Comparison of ENCODE assay signal across 1 cellular context in the genomic region with DNA sequence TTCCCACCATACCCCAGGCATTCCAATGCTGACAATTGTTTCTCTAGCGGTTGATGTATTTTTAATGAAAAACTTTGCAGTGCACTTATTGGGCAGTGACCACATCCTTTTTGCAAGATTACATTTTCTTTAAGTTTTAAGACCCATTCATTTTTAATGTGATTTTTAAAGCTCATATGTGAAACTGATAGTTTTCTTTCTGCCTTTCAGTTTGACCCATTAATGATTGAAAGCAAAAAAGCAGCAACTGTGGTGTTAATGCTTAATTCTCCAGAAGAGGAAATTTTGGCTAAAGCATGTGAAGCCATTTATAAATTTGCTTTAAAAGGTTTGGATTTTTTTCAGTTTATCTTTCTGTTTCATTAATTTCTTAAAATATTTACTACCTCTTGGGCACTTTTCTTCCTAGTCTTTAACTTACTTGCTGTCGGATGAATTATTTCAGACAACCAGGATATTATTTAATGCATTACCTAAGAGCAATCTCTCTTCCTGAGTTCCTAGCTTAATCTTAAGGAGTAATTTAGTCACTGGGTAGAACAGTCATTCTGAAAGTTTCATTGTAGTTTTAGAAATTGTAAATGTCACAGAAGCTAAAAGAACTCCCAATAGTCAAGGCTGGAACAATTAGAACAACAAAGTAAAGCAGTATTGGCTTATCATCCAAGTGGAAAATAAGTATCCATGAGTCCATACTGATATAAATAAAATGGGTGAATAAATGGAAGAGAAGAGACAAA.
TF ChIP-seq lines count a peak whose summit lies in the region.

No MANE protein-coding gene starts in this region.

TF ChIP-seq in GM12878, 131 proteins besides CTCF, POLR2A, EP300 and RAD21 (continued from another document):
- TF ChIP-seq, protein P1, sequence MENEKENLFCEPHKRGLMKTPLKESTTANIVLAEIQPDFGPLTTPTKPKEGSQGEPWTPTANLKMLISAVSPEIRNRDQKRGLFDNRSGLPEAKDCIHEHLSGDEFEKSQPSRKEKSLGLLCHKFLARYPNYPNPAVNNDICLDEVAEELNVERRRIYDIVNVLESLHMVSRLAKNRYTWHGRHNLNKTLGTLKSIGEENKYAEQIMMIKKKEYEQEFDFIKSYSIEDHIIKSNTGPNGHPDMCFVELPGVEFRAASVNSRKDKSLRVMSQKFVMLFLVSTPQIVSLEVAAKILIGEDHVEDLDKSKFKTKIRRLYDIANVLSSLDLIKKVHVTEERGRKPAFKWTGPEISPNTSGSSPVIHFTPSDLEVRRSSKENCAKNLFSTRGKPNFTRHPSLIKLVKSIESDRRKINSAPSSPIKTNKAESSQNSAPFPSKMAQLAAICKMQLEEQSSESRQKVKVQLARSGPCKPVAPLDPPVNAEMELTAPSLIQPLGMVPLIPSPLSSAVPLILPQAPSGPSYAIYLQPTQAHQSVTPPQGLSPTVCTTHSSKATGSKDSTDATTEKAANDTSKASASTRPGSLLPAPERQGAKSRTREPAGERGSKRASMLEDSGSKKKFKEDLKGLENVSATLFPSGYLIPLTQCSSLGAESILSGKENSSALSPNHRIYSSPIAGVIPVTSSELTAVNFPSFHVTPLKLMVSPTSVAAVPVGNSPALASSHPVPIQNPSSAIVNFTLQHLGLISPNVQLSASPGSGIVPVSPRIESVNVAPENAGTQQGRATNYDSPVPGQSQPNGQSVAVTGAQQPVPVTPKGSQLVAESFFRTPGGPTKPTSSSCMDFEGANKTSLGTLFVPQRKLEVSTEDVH (IDR thresholded peaks at IDR 0.05; ENCODE audit: low read depth, partially characterized antibody): no peak
- no peak for TF ChIP-seq FOXK2 (IDR thresholded peaks at IDR 0.05)
- TF ChIP-seq TCF3 (IDR thresholded peaks at IDR 0.05; ENCODE audit: borderline replicate concordance, insufficient read depth, low read depth, low read length): no peak
- 0 out of 4 replicates have a peak, but pooled peaks of 1 of the 2 experiments have one; percentile 23 for TF ChIP-seq IKZF2 (IDR thresholded peaks at IDR 0.05)
- TF ChIP-seq, protein P2, sequence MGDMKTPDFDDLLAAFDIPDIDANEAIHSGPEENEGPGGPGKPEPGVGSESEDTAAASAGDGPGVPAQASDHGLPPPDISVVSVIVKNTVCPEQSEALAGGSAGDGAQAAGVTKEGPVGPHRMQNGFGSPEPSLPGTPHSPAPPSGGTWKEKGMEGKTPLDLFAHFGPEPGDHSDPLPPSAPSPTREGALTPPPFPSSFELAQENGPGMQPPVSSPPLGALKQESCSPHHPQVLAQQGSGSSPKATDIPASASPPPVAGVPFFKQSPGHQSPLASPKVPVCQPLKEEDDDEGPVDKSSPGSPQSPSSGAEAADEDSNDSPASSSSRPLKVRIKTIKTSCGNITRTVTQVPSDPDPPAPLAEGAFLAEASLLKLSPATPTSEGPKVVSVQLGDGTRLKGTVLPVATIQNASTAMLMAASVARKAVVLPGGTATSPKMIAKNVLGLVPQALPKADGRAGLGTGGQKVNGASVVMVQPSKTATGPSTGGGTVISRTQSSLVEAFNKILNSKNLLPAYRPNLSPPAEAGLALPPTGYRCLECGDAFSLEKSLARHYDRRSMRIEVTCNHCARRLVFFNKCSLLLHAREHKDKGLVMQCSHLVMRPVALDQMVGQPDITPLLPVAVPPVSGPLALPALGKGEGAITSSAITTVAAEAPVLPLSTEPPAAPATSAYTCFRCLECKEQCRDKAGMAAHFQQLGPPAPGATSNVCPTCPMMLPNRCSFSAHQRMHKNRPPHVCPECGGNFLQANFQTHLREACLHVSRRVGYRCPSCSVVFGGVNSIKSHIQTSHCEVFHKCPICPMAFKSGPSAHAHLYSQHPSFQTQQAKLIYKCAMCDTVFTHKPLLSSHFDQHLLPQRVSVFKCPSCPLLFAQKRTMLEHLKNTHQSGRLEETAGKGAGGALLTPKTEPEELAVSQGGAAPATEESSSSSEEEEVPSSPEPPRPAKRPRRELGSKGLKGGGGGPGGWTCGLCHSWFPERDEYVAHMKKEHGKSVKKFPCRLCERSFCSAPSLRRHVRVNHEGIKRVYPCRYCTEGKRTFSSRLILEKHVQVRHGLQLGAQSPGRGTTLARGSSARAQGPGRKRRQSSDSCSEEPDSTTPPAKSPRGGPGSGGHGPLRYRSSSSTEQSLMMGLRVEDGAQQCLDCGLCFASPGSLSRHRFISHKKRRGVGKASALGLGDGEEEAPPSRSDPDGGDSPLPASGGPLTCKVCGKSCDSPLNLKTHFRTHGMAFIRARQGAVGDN (IDR thresholded peaks at IDR 0.05): no peak
- TF ChIP-seq, protein P3, sequence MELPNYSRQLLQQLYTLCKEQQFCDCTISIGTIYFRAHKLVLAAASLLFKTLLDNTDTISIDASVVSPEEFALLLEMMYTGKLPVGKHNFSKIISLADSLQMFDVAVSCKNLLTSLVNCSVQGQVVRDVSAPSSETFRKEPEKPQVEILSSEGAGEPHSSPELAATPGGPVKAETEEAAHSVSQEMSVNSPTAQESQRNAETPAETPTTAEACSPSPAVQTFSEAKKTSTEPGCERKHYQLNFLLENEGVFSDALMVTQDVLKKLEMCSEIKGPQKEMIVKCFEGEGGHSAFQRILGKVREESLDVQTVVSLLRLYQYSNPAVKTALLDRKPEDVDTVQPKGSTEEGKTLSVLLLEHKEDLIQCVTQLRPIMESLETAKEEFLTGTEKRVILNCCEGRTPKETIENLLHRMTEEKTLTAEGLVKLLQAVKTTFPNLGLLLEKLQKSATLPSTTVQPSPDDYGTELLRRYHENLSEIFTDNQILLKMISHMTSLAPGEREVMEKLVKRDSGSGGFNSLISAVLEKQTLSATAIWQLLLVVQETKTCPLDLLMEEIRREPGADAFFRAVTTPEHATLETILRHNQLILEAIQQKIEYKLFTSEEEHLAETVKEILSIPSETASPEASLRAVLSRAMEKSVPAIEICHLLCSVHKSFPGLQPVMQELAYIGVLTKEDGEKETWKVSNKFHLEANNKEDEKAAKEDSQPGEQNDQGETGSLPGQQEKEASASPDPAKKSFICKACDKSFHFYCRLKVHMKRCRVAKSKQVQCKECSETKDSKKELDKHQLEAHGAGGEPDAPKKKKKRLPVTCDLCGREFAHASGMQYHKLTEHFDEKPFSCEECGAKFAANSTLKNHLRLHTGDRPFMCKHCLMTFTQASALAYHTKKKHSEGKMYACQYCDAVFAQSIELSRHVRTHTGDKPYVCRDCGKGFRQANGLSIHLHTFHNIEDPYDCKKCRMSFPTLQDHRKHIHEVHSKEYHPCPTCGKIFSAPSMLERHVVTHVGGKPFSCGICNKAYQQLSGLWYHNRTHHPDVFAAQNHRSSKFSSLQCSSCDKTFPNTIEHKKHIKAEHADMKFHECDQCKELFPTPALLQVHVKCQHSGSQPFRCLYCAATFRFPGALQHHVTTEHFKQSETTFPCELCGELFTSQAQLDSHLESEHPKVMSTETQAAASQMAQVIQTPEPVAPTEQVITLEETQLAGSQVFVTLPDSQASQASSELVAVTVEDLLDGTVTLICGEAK (IDR thresholded peaks at IDR 0.05; ENCODE audit: borderline replicate concordance): no peak
- TF ChIP-seq, protein P4, sequence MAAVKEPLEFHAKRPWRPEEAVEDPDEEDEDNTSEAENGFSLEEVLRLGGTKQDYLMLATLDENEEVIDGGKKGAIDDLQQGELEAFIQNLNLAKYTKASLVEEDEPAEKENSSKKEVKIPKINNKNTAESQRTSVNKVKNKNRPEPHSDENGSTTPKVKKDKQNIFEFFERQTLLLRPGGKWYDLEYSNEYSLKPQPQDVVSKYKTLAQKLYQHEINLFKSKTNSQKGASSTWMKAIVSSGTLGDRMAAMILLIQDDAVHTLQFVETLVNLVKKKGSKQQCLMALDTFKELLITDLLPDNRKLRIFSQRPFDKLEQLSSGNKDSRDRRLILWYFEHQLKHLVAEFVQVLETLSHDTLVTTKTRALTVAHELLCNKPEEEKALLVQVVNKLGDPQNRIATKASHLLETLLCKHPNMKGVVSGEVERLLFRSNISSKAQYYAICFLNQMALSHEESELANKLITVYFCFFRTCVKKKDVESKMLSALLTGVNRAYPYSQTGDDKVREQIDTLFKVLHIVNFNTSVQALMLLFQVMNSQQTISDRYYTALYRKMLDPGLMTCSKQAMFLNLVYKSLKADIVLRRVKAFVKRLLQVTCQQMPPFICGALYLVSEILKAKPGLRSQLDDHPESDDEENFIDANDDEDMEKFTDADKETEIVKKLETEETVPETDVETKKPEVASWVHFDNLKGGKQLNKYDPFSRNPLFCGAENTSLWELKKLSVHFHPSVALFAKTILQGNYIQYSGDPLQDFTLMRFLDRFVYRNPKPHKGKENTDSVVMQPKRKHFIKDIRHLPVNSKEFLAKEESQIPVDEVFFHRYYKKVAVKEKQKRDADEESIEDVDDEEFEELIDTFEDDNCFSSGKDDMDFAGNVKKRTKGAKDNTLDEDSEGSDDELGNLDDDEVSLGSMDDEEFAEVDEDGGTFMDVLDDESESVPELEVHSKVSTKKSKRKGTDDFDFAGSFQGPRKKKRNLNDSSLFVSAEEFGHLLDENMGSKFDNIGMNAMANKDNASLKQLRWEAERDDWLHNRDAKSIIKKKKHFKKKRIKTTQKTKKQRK (IDR thresholded peaks at IDR 0.05; ENCODE audit: low read depth, low read length): no peak
- TF ChIP-seq BHLHE40 (IDR thresholded peaks at IDR 0.05; ENCODE audit: borderline replicate concordance in 1 of 2, low read depth in 2 of 2, low read length in 1 of 2): no peak
- TF ChIP-seq DPF2 (IDR thresholded peaks at IDR 0.05): 0 out of 2 replicates have a peak, but pooled peaks have one; percentile 22
- TF ChIP-seq MTA2 (IDR thresholded peaks at IDR 0.05; ENCODE audit: low read depth): 0 out of 2 replicates have a peak, but pooled peaks have one; percentile 13
- no peak for TF ChIP-seq FOS (IDR thresholded peaks at IDR 0.05; ENCODE audit: borderline replicate concordance, extremely low read depth, insufficient read length)
- no peak for TF ChIP-seq ZNF217 (IDR thresholded peaks at IDR 0.05)
- TF ChIP-seq SMAD5 (IDR thresholded peaks at IDR 0.05; ENCODE audit: low read depth): no peak
- TF ChIP-seq, protein P5, sequence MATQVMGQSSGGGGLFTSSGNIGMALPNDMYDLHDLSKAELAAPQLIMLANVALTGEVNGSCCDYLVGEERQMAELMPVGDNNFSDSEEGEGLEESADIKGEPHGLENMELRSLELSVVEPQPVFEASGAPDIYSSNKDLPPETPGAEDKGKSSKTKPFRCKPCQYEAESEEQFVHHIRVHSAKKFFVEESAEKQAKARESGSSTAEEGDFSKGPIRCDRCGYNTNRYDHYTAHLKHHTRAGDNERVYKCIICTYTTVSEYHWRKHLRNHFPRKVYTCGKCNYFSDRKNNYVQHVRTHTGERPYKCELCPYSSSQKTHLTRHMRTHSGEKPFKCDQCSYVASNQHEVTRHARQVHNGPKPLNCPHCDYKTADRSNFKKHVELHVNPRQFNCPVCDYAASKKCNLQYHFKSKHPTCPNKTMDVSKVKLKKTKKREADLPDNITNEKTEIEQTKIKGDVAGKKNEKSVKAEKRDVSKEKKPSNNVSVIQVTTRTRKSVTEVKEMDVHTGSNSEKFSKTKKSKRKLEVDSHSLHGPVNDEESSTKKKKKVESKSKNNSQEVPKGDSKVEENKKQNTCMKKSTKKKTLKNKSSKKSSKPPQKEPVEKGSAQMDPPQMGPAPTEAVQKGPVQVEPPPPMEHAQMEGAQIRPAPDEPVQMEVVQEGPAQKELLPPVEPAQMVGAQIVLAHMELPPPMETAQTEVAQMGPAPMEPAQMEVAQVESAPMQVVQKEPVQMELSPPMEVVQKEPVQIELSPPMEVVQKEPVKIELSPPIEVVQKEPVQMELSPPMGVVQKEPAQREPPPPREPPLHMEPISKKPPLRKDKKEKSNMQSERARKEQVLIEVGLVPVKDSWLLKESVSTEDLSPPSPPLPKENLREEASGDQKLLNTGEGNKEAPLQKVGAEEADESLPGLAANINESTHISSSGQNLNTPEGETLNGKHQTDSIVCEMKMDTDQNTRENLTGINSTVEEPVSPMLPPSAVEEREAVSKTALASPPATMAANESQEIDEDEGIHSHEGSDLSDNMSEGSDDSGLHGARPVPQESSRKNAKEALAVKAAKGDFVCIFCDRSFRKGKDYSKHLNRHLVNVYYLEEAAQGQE (IDR thresholded peaks at IDR 0.05; ENCODE audit: low read depth, low read length): no peak
- peak; percentile 22; the same call in 1 of the 2 replicates for TF ChIP-seq RUNX3 (IDR thresholded peaks at IDR 0.05; ENCODE audit: low read length)
- TF ChIP-seq ZNF24 (IDR thresholded peaks at IDR 0.05): peak; percentile 59; the same call in 1 of the 2 replicates
- TF ChIP-seq MEF2B (IDR thresholded peaks at IDR 0.05; ENCODE audit: partially characterized antibody, poor library complexity, severe bottlenecking): no peak
